Comparison of ENCODE assay signal across 12 cellular contexts in the genomic region with DNA sequence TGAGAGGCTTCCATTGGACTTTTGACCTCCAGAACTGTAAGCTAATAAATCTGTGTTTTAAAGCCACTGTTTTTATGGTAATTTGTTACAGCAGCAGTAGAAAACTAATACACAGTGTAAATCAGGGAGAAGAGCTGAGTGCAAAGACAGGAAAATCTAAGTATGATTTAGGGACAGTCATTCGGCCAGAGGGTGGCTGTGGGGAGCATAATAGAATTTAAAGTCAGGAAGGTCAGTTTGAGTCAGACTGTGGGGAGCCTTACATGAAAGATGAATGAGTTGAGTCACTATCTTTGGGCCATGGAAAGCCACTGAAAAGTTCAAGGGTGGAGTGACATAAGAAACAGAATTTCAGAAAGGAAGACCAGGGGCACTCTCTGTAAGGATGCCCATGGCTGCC. TPM values are rescaled to one million over a fixed set of nuclear protein-coding genes. Genes with fewer than 3 reads are reported as not detected.
DNase-seq lines count a peak whose midpoint lies in the region; ATAC-seq, FAIRE-seq and TF ChIP-seq lines count a peak whose summit lies in the region.
"Had no signal": no experiment of that assay in that cellular context is flagged by ENCODE, and none has a peak within 500 bp of the region (broad histone marks: within the 10 kb centered on the region; RNA-seq: fewer than 3 reads in every experiment).

No MANE protein-coding gene starts in this region.

- no peak overlapping the region for H3K4me3 ChIP-seq in Peyer's patch

- TF ChIP-seq POLR2A in Peyer's patch (IDR thresholded peaks at IDR 0.05), result no peak

- no peak overlapping the region for H3K27ac ChIP-seq in Peyer's patch
- H3K27ac ChIP-seq: C4-2B had no signal

- peak; percentile 63 for DNase-seq in EL
- peak; percentile 41 for DNase-seq in RKO (ENCODE audit: low spot score)
- no peak for DNase-seq in Peyer's patch
- no peak for DNase-seq in GM19239 (ENCODE audit: insufficient read length, low spot score)
- no peak for DNase-seq in NCI-H748 treated with DMSO at 0.1 percent for 48 hours (lab: John Stamatoyannopoulos, UW)
- no peak for DNase-seq in NCI-H187 treated with DMSO at 0.1 percent for 48 hours (lab: John Stamatoyannopoulos, UW)
- DNase-seq: activated effector memory CD4-positive, alpha-beta T cell treated with anti-CD3 and anti-CD28 coated beads, Interleukin-2, amount 50 U/mL, for 16 hours; left cardiac atrium; NCI-H1417 treated with DMSO at 0.1 percent for 48 hours had no signal

- peak; percentile 60 for ATAC-seq in GM18868 (IDR thresholded peaks at IDR 0.05; ENCODE audit: unreplicated experiment)
- ATAC-seq in HG02759 (IDR thresholded peaks at IDR 0.05; ENCODE audit: unreplicated experiment), result peak; percentile 86
- ATAC-seq: left cardiac atrium had no signal

- H3K9me3 ChIP-seq in Peyer's patch, result no peaks in the 10 kb centered on the region

- no peaks in the 10 kb centered on the region for H3K36me3 ChIP-seq in Peyer's patch

- FAIRE-seq in GM19239 (lab: Jason Lieb, UNC), result no peak

- TF ChIP-seq CTCF in Peyer's patch (IDR thresholded peaks at IDR 0.05), result no peak

- no peaks in the 10 kb centered on the region for H3K4me1 ChIP-seq in Peyer's patch

- H3K27me3 ChIP-seq in Peyer's patch, result no peaks in the 10 kb centered on the region

RNA-seq across cellular contexts. Expression of a gene that starts 52.4 kb away (rescaled TPM):
- total RNA-seq in Peyer's patch, result 10 to 100 TPM; 10.7 to 20.6 (median 11.7) TPM

Comparison
In these comparisons a context has a peak if more than half of its experiments do, and no peak if none do; other contexts are left out.
1. DNase-seq: peak in EL (single experiment) and RKO (single experiment); none in Peyer's patch (0 of 3), GM19239 (single experiment), NCI-H748 treated with DMSO at 0.1 percent for 48 hours (single experiment) and NCI-H187 treated with DMSO at 0.1 percent for 48 hours (single experiment).